In genomic region chr10:23525406-23525805, GRCh38 we compare ENCODE assay signal across 9 cellular contexts.
A peak's percentile ranks its signal among the peaks of the same experiment; 100 is the strongest.
DNase-seq lines count a peak whose midpoint lies in the region; ATAC-seq, FAIRE-seq and TF ChIP-seq lines count a peak whose summit lies in the region.
"Had no signal": no experiment of that assay in that cellular context is flagged by ENCODE, and none has a peak within 500 bp of the region (broad histone marks: within the 10 kb centered on the region; RNA-seq: fewer than 3 reads in every experiment).

No MANE protein-coding gene starts in this region.

- no peak overlapping the region for H3K4me2 ChIP-seq in MM.1S (ENCODE audit: low read depth, low read length)

- H3K27me3 ChIP-seq in AG04450 (ENCODE audit: control insufficient read depth, insufficient read depth, low read length) (no peaks in the 10 kb centered on the region), MM.1S (replicated peaks; ENCODE audit: insufficient read depth, low read length) (no peaks in the 10 kb centered on the region)

- intact Hi-C loops in natural killer cell (cut with micrococcal nuclease) = no loop called here

- H3K27ac ChIP-seq in AG04450 (ENCODE audit: low read depth, low read length) (no peak overlapping the region), MM.1S (ENCODE audit: low read length) (no peak overlapping the region)

- no peaks in the 10 kb centered on the region for H3K36me3 ChIP-seq in MM.1S (replicated peaks; ENCODE audit: insufficient read depth, low read length)

- no peak for DNase-seq in AG04450 (ENCODE audit: low read depth, low spot score)
- DNase-seq in GM13977 (ENCODE audit: low spot score) = peak; percentile 14
- peak; percentile 34 for DNase-seq in MM.1S
- DNase-seq in chondrocyte (ENCODE audit: low spot score) = no peak
- DNase-seq in mucosa of gallbladder (ENCODE audit: low spot score) = peak; percentile 21
- no peak for DNase-seq in natural killer cell
- no peak for DNase-seq in urothelium cell line (ENCODE audit: low spot score)

- H3K27ac Mint-ChIP-seq in chondrocyte (ENCODE audit: unreplicated experiment) (no peak overlapping the region), natural killer cell (no peak overlapping the region)

- CTCF ChIA-PET in AG04450 (lab: Charles Lee) = interaction anchor here (0.6 to 9.8 kb wide), 5 partner anchors 9 to 232 kb away, joined by 3 to 148 read pairs (median 6); no protein-coding TSS in a partner anchor

- H3K27me3 Mint-ChIP-seq in chondrocyte (ENCODE audit: low read depth) (peaks cover 4% of the 10 kb centered on the region), natural killer cell (ENCODE audit: low read depth in 2 of 2) (peaks cover 7 to 18% of the 10 kb centered on the region in 2 donors)

- no peaks in the 10 kb centered on the region for H3K79me2 ChIP-seq in MM.1S (ENCODE audit: low read length)

- H3K9me2 ChIP-seq in MM.1S (replicated peaks; ENCODE audit: insufficient read depth, low read length) = no peaks in the 10 kb centered on the region

- FAIRE-seq in urothelium cell line (lab: Jason Lieb, UNC) = no peak

- no peak overlapping the region for H3K9ac ChIP-seq in MM.1S (ENCODE audit: low read length)

- POLR2A ChIA-PET in AG04450 (lab: Yijun Ruan, JAX) = no interaction called here

- H3K4me1 ChIP-seq in MM.1S (ENCODE audit: low read length) = peaks cover 11% of the 10 kb centered on the region

- no peaks in the 10 kb centered on the region for H3F3A ChIP-seq in MM.1S (ENCODE audit: insufficient read depth, low read length)

- no peaks in the 10 kb centered on the region for H3K4me1 Mint-ChIP-seq in chondrocyte (ENCODE audit: low read depth)
- H3K4me1 Mint-ChIP-seq in natural killer cell = no peaks in the 10 kb centered on the region
- H3K4me1 Mint-ChIP-seq: central memory CD8-positive, alpha-beta T cell had no signal

- no peak for ATAC-seq in HG03135 (IDR thresholded peaks at IDR 0.05; ENCODE audit: unreplicated experiment)
- no peak for ATAC-seq in natural killer cell

- H4K20me1 ChIP-seq in MM.1S (ENCODE audit: insufficient read depth, low read length) = no peaks in the 10 kb centered on the region

- H3K4me3 Mint-ChIP-seq in chondrocyte (ENCODE audit: unreplicated experiment) (no peak overlapping the region), natural killer cell (no peak overlapping the region)
- H3K4me3 Mint-ChIP-seq: central memory CD8-positive, alpha-beta T cell had no signal

- H3K4me3 ChIP-seq in AG04450 (ENCODE audit: low read depth, low read length) = no peak overlapping the region
- H3K4me3 ChIP-seq in MM.1S (ENCODE audit: low read length) = no peak overlapping the region

- H3K9me3 Mint-ChIP-seq in chondrocyte (ENCODE audit: low read depth) (no peaks in the 10 kb centered on the region), natural killer cell (no peaks in the 10 kb centered on the region)
- H3K9me3 Mint-ChIP-seq: central memory CD8-positive, alpha-beta T cell had no signal

- H3K9me3 ChIP-seq in AG04450 (ENCODE audit: control insufficient read depth, insufficient read depth, low read length) = no peaks in the 10 kb centered on the region
- no peaks in the 10 kb centered on the region for H3K9me3 ChIP-seq in MM.1S (replicated peaks; ENCODE audit: insufficient read depth, low read length)

- TF ChIP-seq CTCF in AG04450 (IDR thresholded peaks at IDR 0.05; ENCODE audit: low read depth, low read length) = peak; percentile 38
- TF ChIP-seq CTCF in GM13977 (IDR thresholded peaks at IDR 0.05; ENCODE audit: extremely low read depth, insufficient read depth, missing control alignments) = peak; percentile 32
- TF ChIP-seq CTCF in MM.1S (IDR thresholded peaks at IDR 0.05; ENCODE audit: low read length) = peak; percentile 51
- peak; percentile 75 for TF ChIP-seq CTCF in chondrocyte (IDR thresholded peaks at IDR 0.05)
- no peak for TF ChIP-seq CTCF in natural killer cell (IDR thresholded peaks at IDR 0.05)

- no peak overlapping the region for H2AFZ ChIP-seq in MM.1S (ENCODE audit: low read length)

- in situ Hi-C loops in GM13977 (cut with MboI; ENCODE audit: low pct_unique_long_range_greater_than_20kb, low sequenced_read_pairs, unreplicated experiment) = loop anchor here (10.0 kb wide), 1 partner anchor 201 kb away; no protein-coding TSS in a partner anchor

- H3K36me3 Mint-ChIP-seq in chondrocyte (ENCODE audit: low read depth) (no peaks in the 10 kb centered on the region), natural killer cell (no peaks in the 10 kb centered on the region)

Comparison
In these comparisons a context has a peak if more than half of its experiments do, and no peak if none do; other contexts are left out.
1. DNase-seq: peak in GM13977 (single experiment), MM.1S (single experiment) and mucosa of gallbladder (single experiment); none in AG04450 (single experiment), chondrocyte (single experiment), natural killer cell (single experiment) and urothelium cell line (single experiment).